Comparison of ENCODE assay signal across 12 cellular contexts in genomic region chr1:235943581-235944114, GRCh38.
A peak's percentile ranks its signal among the peaks of the same experiment; 100 is the strongest.
DNase-seq lines count a peak whose midpoint lies in the region; ATAC-seq, FAIRE-seq and TF ChIP-seq lines count a peak whose summit lies in the region.
"Had no signal": no experiment of that assay in that cellular context is flagged by ENCODE, and none has a peak within 500 bp of the region (broad histone marks: within the 10 kb centered on the region; RNA-seq: fewer than 3 reads in every experiment).

No MANE protein-coding gene starts in this region.

- no peak for TF ChIP-seq RAD21 in H1 (IDR thresholded peaks at IDR 0.05 in 1 of 2, conservative IDR thresholded peaks at IDR 0.05 in 1 of 2; ENCODE audit: low read depth in 2 of 2, low read length in 2 of 2)

- H3K27ac Mint-ChIP-seq in endodermal cell = no peak overlapping the region

- H3K36me3 Mint-ChIP-seq in endodermal cell (ENCODE audit: low read depth) = no peaks in the 10 kb centered on the region

- CTCF ChIA-PET in Panc1 (lab: Charles Lee) = no interaction called here
- CTCF ChIA-PET in H1 (lab: Charles Lee; ENCODE audit: partially characterized antibody) = interaction anchor here (0.6 to 6.7 kb wide), 5 partner anchors 20 to 98 kb away, joined by 3 to 35 read pairs (median 3); partner anchors contain the start of gene LYST

- no TSS peak for BruUV-seq in Panc1 (replicated peaks; lab: Mats Ljungman, UMichigan)

- DNase-seq in GM04503 (ENCODE audit: low read depth) (peak; percentile 72), Panc1 (ENCODE audit: low read depth, low spot score) (no peak), H1 (ENCODE audit: low read depth in 1 of 2, low spot score in 2 of 2) (no peak), osteoblast (ENCODE audit: insufficient read length, low spot score, missing footprints) (peak; percentile 88), DMS79 treated with DMSO at 0.1 percent for 48 hours (lab: John Stamatoyannopoulos, UW) (no peak), NOMO-1 treated with dmso at 0.1 percent for 144 hours (lab: John Stamatoyannopoulos, UW; ENCODE audit: unreplicated experiment) (no peak), endodermal cell (no peak)
- DNase-seq: KG1, NCI-H2227 treated with DMSO at 0.1 percent for 48 hours had no signal

- peaks cover 2% of the 10 kb centered on the region for H3K27me3 Mint-ChIP-seq in endodermal cell (ENCODE audit: insufficient read depth)

- POLR2A ChIA-PET in Panc1 (lab: Charles Lee) = no interaction called here
- POLR2A ChIA-PET in H1 (lab: Charles Lee; ENCODE audit: partially characterized antibody) = no interaction called here

- TF ChIP-seq EP300 in H1 (IDR thresholded peaks at IDR 0.05; ENCODE audit: borderline replicate concordance in 1 of 2, low read depth in 2 of 2, low read length in 2 of 2) = no peak

- no peak overlapping the region for H2AFZ ChIP-seq in H1 (ENCODE audit: low read length)
- peak overlapping the region; percentile 76 for H2AFZ ChIP-seq in osteoblast (ENCODE audit: low read length)

- intact Hi-C loops in Panc1 (cut with micrococcal nuclease; ENCODE audit: unreplicated experiment) = no loop called here

- H3K79me2 ChIP-seq in H1 (ENCODE audit: control insufficient read depth in 1 of 2, insufficient read depth in 2 of 2, low read length in 2 of 2) = no peaks in the 10 kb centered on the region
- H3K79me2 ChIP-seq in osteoblast (ENCODE audit: insufficient read depth, low read length) = no peaks in the 10 kb centered on the region

- H3K56ac ChIP-seq in H1 (replicated peaks; ENCODE audit: insufficient read length, low read depth, low read length) = no peak overlapping the region

- H4K91ac ChIP-seq in H1 (replicated peaks; ENCODE audit: insufficient read length, low read length) = no peak overlapping the region

- H2BK15ac ChIP-seq in H1 (ENCODE audit: low read length) = no peak overlapping the region

- H3K4me1 ChIP-seq in Panc1 (ENCODE audit: control insufficient read depth, insufficient read depth, low read length) (peaks cover 14% of the 10 kb centered on the region), H1 (replicated peaks in 1 of 4; ENCODE audit: control insufficient read depth in 3 of 4, insufficient read depth in 4 of 4, low read length in 3 of 4) (no peaks in the 10 kb centered on the region), osteoblast (ENCODE audit: insufficient read depth, low read length) (peaks cover 20% of the 10 kb centered on the region), endodermal cell (ENCODE audit: control insufficient read depth, insufficient read depth, low read length) (peaks cover 3% of the 10 kb centered on the region)

- H2BK12ac ChIP-seq in H1 (ENCODE audit: low read depth, low read length) = no peak overlapping the region

- H2BK20ac ChIP-seq in H1 (ENCODE audit: low read length) = no peak overlapping the region

- TF ChIP-seq POLR2A in H1 (IDR thresholded peaks at IDR 0.05; ENCODE audit: control extremely low read depth in 1 of 2, low read depth in 2 of 2, low read length in 2 of 2) = no peak

- no peak overlapping the region for H3K4me3 Mint-ChIP-seq in endodermal cell

- H3K23me2 ChIP-seq in H1 (ENCODE audit: low read depth, low read length) = peaks cover 2% of the 10 kb centered on the region; the same call in 1 of the 2 replicates

- H3K4ac ChIP-seq in H1 (replicated peaks; ENCODE audit: insufficient read length, low read depth, low read length) = peak overlapping the region; percentile 57

- ATAC-seq in Panc1 (peak; percentile 69), GM21825 (IDR thresholded peaks at IDR 0.05; ENCODE audit: unreplicated experiment) (no peak)
- ATAC-seq: gastroesophageal sphincter, right lobe of liver had no signal

- H3K4me3 ChIP-seq in Panc1 (ENCODE audit: low read depth in 2 of 2, low read length in 2 of 2) (no peak overlapping the region), H1 (ENCODE audit: extremely low read depth in 1 of 4, insufficient read depth in 2 of 4, low read depth in 3 of 4, low read length in 4 of 4) (no peak overlapping the region), osteoblast (ENCODE audit: insufficient read depth, low read length) (no peak overlapping the region), endodermal cell (ENCODE audit: low read length) (no peak overlapping the region)
- H3K4me3 ChIP-seq: gastroesophageal sphincter, right lobe of liver had no signal

- no peak overlapping the region for H4K5ac ChIP-seq in H1 (ENCODE audit: insufficient read length, low read depth, low read length)

- WGBS in H1 (ENCODE audit: extremely low coverage in 1 of 2, insufficient coverage in 1 of 2, insufficient read length in 1 of 2, insufficient replicate concordance in 2 of 2, low coverage in 1 of 2, low lambda C conversion rate in 2 of 2, missing lambda C conversion rate in 1 of 2), 2 experiments = 70% methylated on average over 9 of the region's 9 CpGs; no CpG with 5 or more reads in 1 of the 2 experiments
- WGBS in endodermal cell (ENCODE audit: insufficient coverage in 1 of 2, insufficient read length in 1 of 2), 2 experiments = 82 to 96% methylated on average over 7 to 9 of the region's 9 CpGs

- H3K9me3 ChIP-seq in Panc1 (ENCODE audit: control insufficient read depth, insufficient read depth, low read depth, low read length) = no peaks in the 10 kb centered on the region
- H3K9me3 ChIP-seq in H1 (ENCODE audit: insufficient read depth in 2 of 2, low read depth in 1 of 2, low read length in 1 of 2) = no peaks in the 10 kb centered on the region
- no peaks in the 10 kb centered on the region for H3K9me3 ChIP-seq in osteoblast (ENCODE audit: low read depth, low read length)
- H3K9me3 ChIP-seq in endodermal cell (ENCODE audit: control insufficient read depth, low read length) = no peaks in the 10 kb centered on the region
- H3K9me3 ChIP-seq: gastroesophageal sphincter, right lobe of liver had no signal

- H4K8ac ChIP-seq in H1 (ENCODE audit: extremely low read depth, insufficient read depth, low read length) = no peak overlapping the region

- no peak overlapping the region for H3K18ac ChIP-seq in H1 (ENCODE audit: extremely low read depth, low read length)

- H2BK5ac ChIP-seq in H1 (ENCODE audit: low read depth, low read length) = no peak overlapping the region

- in situ Hi-C loops in Panc1 (cut with HindIII; ENCODE audit: low pct_unique_long_range_greater_than_20kb, low sequenced_read_pairs) = no loop called here

- H3K9me3 Mint-ChIP-seq in endodermal cell = no peaks in the 10 kb centered on the region

- no peak overlapping the region for H3K14ac ChIP-seq in H1 (ENCODE audit: insufficient read length)

- H3K36me3 ChIP-seq in Panc1 (ENCODE audit: control insufficient read depth, insufficient read depth, low read length) (no peaks in the 10 kb centered on the region), H1 (ENCODE audit: control insufficient read depth in 2 of 4, insufficient read depth in 4 of 4, low read length in 3 of 4) (no peaks in the 10 kb centered on the region), osteoblast (ENCODE audit: insufficient read depth, low read length) (no peaks in the 10 kb centered on the region), endodermal cell (ENCODE audit: control insufficient read depth, insufficient read depth, low read length) (no peaks in the 10 kb centered on the region)
- H3K36me3 ChIP-seq: gastroesophageal sphincter, right lobe of liver had no signal

- H3K27me3 ChIP-seq in Panc1 (ENCODE audit: control insufficient read depth, insufficient read depth, low read length) (no peaks in the 10 kb centered on the region), H1 (replicated peaks in 1 of 4; ENCODE audit: control insufficient read depth in 3 of 4, extremely low read depth in 1 of 4, insufficient read depth in 3 of 4, low read length in 3 of 4) (no peaks in the 10 kb centered on the region; a peak in 1 of 7 replicates), osteoblast (ENCODE audit: insufficient read depth, low read length) (no peaks in the 10 kb centered on the region), endodermal cell (ENCODE audit: control insufficient read depth, insufficient read depth, low read length, poor library complexity, severe bottlenecking) (no peaks in the 10 kb centered on the region)
- H3K27me3 ChIP-seq: gastroesophageal sphincter, right lobe of liver had no signal

- no peaks in the 10 kb centered on the region for H3K79me1 ChIP-seq in H1 (ENCODE audit: low read depth, low read length)

- H3K27ac ChIP-seq in Panc1 (ENCODE audit: low read length) (peak overlapping the region; percentile 53), H1 (ENCODE audit: low read depth, low read length) (no peak overlapping the region), osteoblast (ENCODE audit: low read depth, low read length) (peak overlapping the region; percentile 84), endodermal cell (ENCODE audit: low read depth, low read length) (no peak overlapping the region)

- no peak for FAIRE-seq in H1 (lab: Jason Lieb, UNC)

- peaks cover 38% of the 10 kb centered on the region for H3K4me1 Mint-ChIP-seq in endodermal cell

- no peak overlapping the region for H3K23ac ChIP-seq in H1 (ENCODE audit: insufficient read length)

- H3K4me2 ChIP-seq in H1 (ENCODE audit: insufficient read depth in 1 of 2, low read depth in 2 of 2, low read length in 2 of 2) (no peak overlapping the region), osteoblast (ENCODE audit: insufficient read depth, low read length) (peak overlapping the region; percentile 42)

- H3K9ac ChIP-seq in H1 (replicated peaks in 1 of 4; ENCODE audit: extremely low read depth in 1 of 4, low read depth in 3 of 4, low read length in 3 of 4) = no peak overlapping the region
- no peak overlapping the region for H3K9ac ChIP-seq in endodermal cell (ENCODE audit: extremely low read depth, low read length, poor library complexity, severe bottlenecking)

- H2BK120ac ChIP-seq in H1 (replicated peaks; ENCODE audit: low read depth, low read length) = no peak overlapping the region

- TF ChIP-seq CTCF in Panc1 (IDR thresholded peaks at IDR 0.05) (no peak), H1 (IDR thresholded peaks at IDR 0.05; ENCODE audit: control extremely low read depth in 1 of 3, insufficient read depth in 1 of 3, low read depth in 1 of 3, low read length in 3 of 3) (no peak), osteoblast (IDR thresholded peaks at IDR 0.05; ENCODE audit: extremely low read depth, low read depth, low read length) (no peak), endodermal cell (conservative IDR thresholded peaks at IDR 0.05) (no peak)

- no peak overlapping the region for H2AK5ac ChIP-seq in H1 (ENCODE audit: low read depth, low read length)

- no peaks in the 10 kb centered on the region for H4K20me1 ChIP-seq in H1 (replicated peaks in 1 of 2; ENCODE audit: control insufficient read depth in 1 of 2, insufficient read depth in 2 of 2, low read length in 2 of 2)
- H4K20me1 ChIP-seq in osteoblast (ENCODE audit: insufficient read depth, low read length) = no peaks in the 10 kb centered on the region

TF ChIP-seq in H1, 55 proteins besides CTCF, POLR2A, EP300 and RAD21:
- TF ChIP-seq HDAC2 (IDR thresholded peaks at IDR 0.05; ENCODE audit: borderline replicate concordance in 1 of 2, low read depth in 2 of 2, low read length in 2 of 2) (no peak), SP2 (IDR thresholded peaks at IDR 0.05; ENCODE audit: low read length) (no peak), GTF2F1 (IDR thresholded peaks at IDR 0.05; ENCODE audit: borderline replicate concordance, low read depth, low read length) (no peak)

Comparison
In these comparisons a context has a peak if more than half of its experiments do, and no peak if none do; other contexts are left out.
1. DNase-seq: peak in GM04503 (single experiment) and osteoblast (single experiment); none in Panc1 (single experiment), H1 (0 of 2), DMS79 treated with DMSO at 0.1 percent for 48 hours (single experiment), NOMO-1 treated with dmso at 0.1 percent for 144 hours (single experiment) and endodermal cell (single experiment).
2. H3K27ac ChIP-seq: peak in Panc1 (single experiment) and osteoblast (single experiment); none in H1 (single experiment) and endodermal cell (single experiment).